ENCODE assay signal across 16 cellular contexts in genomic region chr2:1502891-1503304, GRCh38.
DNase-seq lines count a peak whose midpoint lies in the region; ATAC-seq and TF ChIP-seq lines count a peak whose summit lies in the region.
"Had no signal": no experiment of that assay in that cellular context is flagged by ENCODE, and none has a peak within 500 bp of the region (broad histone marks: within the 10 kb centered on the region; RNA-seq: fewer than 3 reads in every experiment).

No MANE protein-coding gene starts in this region.

- POLR2A ChIA-PET in activated naive CD8-positive, alpha-beta T cell treated with anti-CD3 and anti-CD28 coated beads, Interleukin-2, amount 10 ng/mL, durations not matched to agents 7 days and 5 days (lab: Charles Lee): no interaction called here

- no peaks in the 10 kb centered on the region for H3K27me3 Mint-ChIP-seq in activated naive CD8-positive, alpha-beta T cell treated with anti-CD3 and anti-CD28 coated beads, Interleukin-2, amount 10 ng/mL, durations not matched to agents 7 days and 5 days
- no peaks in the 10 kb centered on the region for H3K27me3 Mint-ChIP-seq in activated naive CD8-positive, alpha-beta T cell treated with anti-CD3 and anti-CD28 coated beads for 36 hours
- H3K27me3 Mint-ChIP-seq in endodermal cell (ENCODE audit: insufficient read depth): no peaks in the 10 kb centered on the region
- H3K27me3 Mint-ChIP-seq: CD8-positive, alpha-beta memory T cell had no signal

- no peak overlapping the region for H2BK12ac ChIP-seq in trophoblast cell (ENCODE audit: low read length)

- no peak overlapping the region for H3K23ac ChIP-seq in trophoblast cell (ENCODE audit: low read length)

- intact Hi-C loops in left lung (cut with DNase I) (no loop called here), aorta (cut with DNase I) (no loop called here)

- H3K27ac ChIP-seq in left lung: no peak overlapping the region
- H3K27ac ChIP-seq in trophoblast cell (ENCODE audit: low read depth, low read length): no peak overlapping the region
- H3K27ac ChIP-seq in aorta (ENCODE audit: low read depth in 1 of 2, low read length in 2 of 2): no peak overlapping the region
- H3K27ac ChIP-seq in endodermal cell (ENCODE audit: low read depth, low read length): no peak overlapping the region

- H2BK5ac ChIP-seq in trophoblast cell (ENCODE audit: low read depth, low read length, poor library complexity): no peak overlapping the region

- no peak overlapping the region for H3K4ac ChIP-seq in trophoblast cell (ENCODE audit: low read depth, low read length)

- no peak for TF ChIP-seq CTCF in left lung (IDR thresholded peaks at IDR 0.05)
- TF ChIP-seq CTCF in endodermal cell (conservative IDR thresholded peaks at IDR 0.05): no peak

- no peak overlapping the region for H2BK120ac ChIP-seq in trophoblast cell (ENCODE audit: insufficient read depth, low read length, poor library complexity)

- no peak for ATAC-seq in activated naive CD8-positive, alpha-beta T cell treated with anti-CD3 and anti-CD28 coated beads, Interleukin-2, amount 10 ng/mL, durations not matched to agents 7 days and 5 days (ENCODE audit: low read depth)
- no peak for ATAC-seq in left lung
- peak; percentile 59 for ATAC-seq in aorta (ENCODE audit: low FRiP score)
- ATAC-seq in HG03108 (IDR thresholded peaks at IDR 0.05; ENCODE audit: unreplicated experiment): no peak
- ATAC-seq: GM23338 had no signal

- H3K4me1 ChIP-seq in left lung (no peaks in the 10 kb centered on the region), trophoblast cell (ENCODE audit: control insufficient read depth in 1 of 2, insufficient read depth in 2 of 2, low read length in 2 of 2) (no peaks in the 10 kb centered on the region), aorta (ENCODE audit: control insufficient read depth in 1 of 2, insufficient read depth in 2 of 2, low read length in 2 of 2) (no peaks in the 10 kb centered on the region), endodermal cell (ENCODE audit: control insufficient read depth, insufficient read depth, low read length) (no peaks in the 10 kb centered on the region)

- H3K4me3 Mint-ChIP-seq in activated naive CD8-positive, alpha-beta T cell treated with anti-CD3 and anti-CD28 coated beads, Interleukin-2, amount 10 ng/mL, durations not matched to agents 7 days and 5 days: no peak overlapping the region
- no peak overlapping the region for H3K4me3 Mint-ChIP-seq in activated naive CD8-positive, alpha-beta T cell treated with anti-CD3 and anti-CD28 coated beads for 36 hours
- H3K4me3 Mint-ChIP-seq in endodermal cell: no peak overlapping the region
- H3K4me3 Mint-ChIP-seq: CD8-positive, alpha-beta memory T cell; GM23338; HFFc6 had no signal

- no peaks in the 10 kb centered on the region for H3K27me3 ChIP-seq in left lung
- no peaks in the 10 kb centered on the region for H3K27me3 ChIP-seq in trophoblast cell (ENCODE audit: insufficient read depth, low read length)
- H3K27me3 ChIP-seq in aorta (ENCODE audit: control insufficient read depth in 1 of 2, insufficient read depth in 2 of 2, low read length in 1 of 2): no peaks in the 10 kb centered on the region
- no peaks in the 10 kb centered on the region for H3K27me3 ChIP-seq in endodermal cell (ENCODE audit: control insufficient read depth, insufficient read depth, low read length, poor library complexity, severe bottlenecking)

- H3K9me3 ChIP-seq in left lung: no peaks in the 10 kb centered on the region
- peaks cover 1% of the 10 kb centered on the region for H3K9me3 ChIP-seq in trophoblast cell (ENCODE audit: insufficient read depth, low read depth, low read length)
- H3K9me3 ChIP-seq in aorta (ENCODE audit: control insufficient read depth, low read length): no peaks in the 10 kb centered on the region
- H3K9me3 ChIP-seq in endodermal cell (ENCODE audit: control insufficient read depth, low read length): no peaks in the 10 kb centered on the region

- H2AFZ ChIP-seq in trophoblast cell (ENCODE audit: insufficient read depth, low read length, poor library complexity): no peak overlapping the region
- H2AFZ ChIP-seq: GM23338 had no signal

- no peak overlapping the region for H3K18ac ChIP-seq in trophoblast cell (ENCODE audit: low read length)

- H4K8ac ChIP-seq in trophoblast cell (ENCODE audit: low read depth, low read length): no peak overlapping the region

- no peak overlapping the region for H4K12ac ChIP-seq in trophoblast cell (ENCODE audit: low read depth, low read length)

- H3K14ac ChIP-seq in trophoblast cell (ENCODE audit: low read length): no peak overlapping the region

- H3K4me3 ChIP-seq in left lung (no peak overlapping the region), trophoblast cell (ENCODE audit: low read depth, low read length) (peak overlapping the region; percentile 12), aorta (ENCODE audit: low read length in 2 of 2) (no peak overlapping the region), endodermal cell (ENCODE audit: low read length) (no peak overlapping the region)
- H3K4me3 ChIP-seq: GM23338 had no signal

- H3K27ac Mint-ChIP-seq in activated naive CD8-positive, alpha-beta T cell treated with anti-CD3 and anti-CD28 coated beads, Interleukin-2, amount 10 ng/mL, durations not matched to agents 7 days and 5 days: no peak overlapping the region
- H3K27ac Mint-ChIP-seq in activated naive CD8-positive, alpha-beta T cell treated with anti-CD3 and anti-CD28 coated beads for 36 hours: no peak overlapping the region
- H3K27ac Mint-ChIP-seq in endodermal cell: no peak overlapping the region
- H3K27ac Mint-ChIP-seq: CD8-positive, alpha-beta memory T cell; GM23338; HFFc6 had no signal

- H3K36me3 Mint-ChIP-seq in activated naive CD8-positive, alpha-beta T cell treated with anti-CD3 and anti-CD28 coated beads, Interleukin-2, amount 10 ng/mL, durations not matched to agents 7 days and 5 days: no peaks in the 10 kb centered on the region
- H3K36me3 Mint-ChIP-seq in activated naive CD8-positive, alpha-beta T cell treated with anti-CD3 and anti-CD28 coated beads for 36 hours: no peaks in the 10 kb centered on the region
- H3K36me3 Mint-ChIP-seq in endodermal cell (ENCODE audit: low read depth): no peaks in the 10 kb centered on the region
- H3K36me3 Mint-ChIP-seq: CD8-positive, alpha-beta memory T cell had no signal

- H3K9ac ChIP-seq in trophoblast cell (ENCODE audit: low read length) (no peak overlapping the region), endodermal cell (ENCODE audit: extremely low read depth, low read length, poor library complexity, severe bottlenecking) (no peak overlapping the region)

- H3K9me3 Mint-ChIP-seq in activated naive CD8-positive, alpha-beta T cell treated with anti-CD3 and anti-CD28 coated beads, Interleukin-2, amount 10 ng/mL, durations not matched to agents 7 days and 5 days: no peaks in the 10 kb centered on the region
- H3K9me3 Mint-ChIP-seq in activated naive CD8-positive, alpha-beta T cell treated with anti-CD3 and anti-CD28 coated beads for 36 hours: no peaks in the 10 kb centered on the region
- no peaks in the 10 kb centered on the region for H3K9me3 Mint-ChIP-seq in endodermal cell
- H3K9me3 Mint-ChIP-seq: CD8-positive, alpha-beta memory T cell; GM23338; HFFc6 had no signal

- no peaks in the 10 kb centered on the region for H3K4me1 Mint-ChIP-seq in activated naive CD8-positive, alpha-beta T cell treated with anti-CD3 and anti-CD28 coated beads, Interleukin-2, amount 10 ng/mL, durations not matched to agents 7 days and 5 days
- H3K4me1 Mint-ChIP-seq in activated naive CD8-positive, alpha-beta T cell treated with anti-CD3 and anti-CD28 coated beads for 36 hours: no peaks in the 10 kb centered on the region
- H3K4me1 Mint-ChIP-seq in endodermal cell: no peaks in the 10 kb centered on the region
- H3K4me1 Mint-ChIP-seq: CD8-positive, alpha-beta memory T cell; GM23338 had no signal

- H2AK5ac ChIP-seq in trophoblast cell (ENCODE audit: low read length): no peak overlapping the region

- no peaks in the 10 kb centered on the region for H3K79me2 ChIP-seq in trophoblast cell (ENCODE audit: control insufficient read depth, insufficient read depth, low read length, poor library complexity)

- H3K4me2 ChIP-seq in trophoblast cell (ENCODE audit: low read length): no peak overlapping the region
- H3K4me2 ChIP-seq: GM23338 had no signal

- H3K79me1 ChIP-seq in trophoblast cell (ENCODE audit: low read length): no peaks in the 10 kb centered on the region

- H4K91ac ChIP-seq in trophoblast cell (ENCODE audit: low read depth, low read length): no peak overlapping the region

- WGBS in trophoblast cell (ENCODE audit: extremely low coverage, insufficient coverage, insufficient read length): no CpG with 5 or more reads among the region's 15 CpGs
- WGBS in aorta, 2 donors: 84 to 89% methylated on average over 15 of the region's 15 CpGs
- 91 to 94% methylated on average over 6 to 15 of the region's 15 CpGs for WGBS in endodermal cell (ENCODE audit: insufficient coverage in 1 of 2, insufficient read length in 1 of 2), 2 experiments

- H3K36me3 ChIP-seq in left lung (no peaks in the 10 kb centered on the region), trophoblast cell (ENCODE audit: control insufficient read depth in 1 of 2, insufficient read depth in 2 of 2, low read length in 2 of 2) (no peaks in the 10 kb centered on the region), aorta (ENCODE audit: control insufficient read depth in 1 of 2, insufficient read depth in 2 of 2, low read length in 1 of 2) (no peaks in the 10 kb centered on the region), endodermal cell (ENCODE audit: control insufficient read depth, insufficient read depth, low read length) (no peaks in the 10 kb centered on the region)

- DNase-seq in activated naive CD8-positive, alpha-beta T cell treated with anti-CD3 and anti-CD28 coated beads, Interleukin-2, amount 10 ng/mL, durations not matched to agents 7 days and 5 days: peak; percentile 5
- no peak for DNase-seq in activated naive CD8-positive, alpha-beta T cell treated with anti-CD3 and anti-CD28 coated beads for 36 hours
- DNase-seq in left lung: peak; percentile 24 to 61
- DNase-seq in trophoblast cell: no peak
- DNase-seq in aorta: peak; percentile 32 to 64
- DNase-seq in SW480 (ENCODE audit: low spot score): no peak
- no peak for DNase-seq in endodermal cell
- DNase-seq: CD8-positive, alpha-beta memory T cell; DMS79; HFFc6; KG1; NCI-H1417 treated with DMSO at 0.1 percent for 48 hours; NCI-H1930; NCI-H526 treated with DMSO at 0.1 percent for 48 hours had no signal

Comparison
In these comparisons a context has a peak if more than half of its experiments do, and no peak if none do; other contexts are left out.
1. DNase-seq: peak in activated naive CD8-positive, alpha-beta T cell treated with anti-CD3 and anti-CD28 coated beads, Interleukin-2, amount 10 ng/mL, durations not matched to agents 7 days and 5 days (single experiment), left lung (2 of 2) and aorta (2 of 2); none in activated naive CD8-positive, alpha-beta T cell treated with anti-CD3 and anti-CD28 coated beads for 36 hours (single experiment), trophoblast cell (0 of 2), SW480 (single experiment) and endodermal cell (single experiment).